Comparison of ENCODE assay signal across 14 cellular contexts in the genomic region with DNA sequence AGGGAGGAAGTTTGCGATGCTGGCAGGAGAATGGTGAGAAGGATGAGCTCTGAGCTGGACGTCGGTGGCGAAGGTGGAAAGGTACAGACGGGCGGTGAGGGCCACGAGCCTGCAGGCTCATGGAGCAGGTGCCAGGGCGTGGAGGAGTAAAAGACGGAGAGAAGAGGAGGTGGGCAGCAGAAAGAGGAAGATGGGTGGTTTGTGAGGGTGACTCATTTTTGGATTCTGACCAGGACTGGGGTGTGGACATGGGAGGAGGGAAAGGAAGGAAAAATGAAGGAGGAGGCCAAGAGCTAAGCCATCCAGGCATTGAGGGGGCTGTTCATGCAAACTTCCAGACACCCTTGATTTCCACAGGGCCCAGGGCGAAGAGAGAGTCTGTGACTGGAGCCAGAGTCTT. TPM values are rescaled to one million over a fixed set of nuclear protein-coding genes. Genes with fewer than 3 reads are reported as not detected.
A peak's percentile ranks its signal among the peaks of the same experiment; 100 is the strongest.
DNase-seq lines count a peak whose midpoint lies in the region; ATAC-seq, FAIRE-seq and TF ChIP-seq lines count a peak whose summit lies in the region.
"Had no signal": no experiment of that assay in that cellular context is flagged by ENCODE, and none has a peak within 500 bp of the region (broad histone marks: within the 10 kb centered on the region; RNA-seq: fewer than 3 reads in every experiment).

No MANE protein-coding gene starts in this region.

- no peak overlapping the region for H3K27ac ChIP-seq in CD4-positive, alpha-beta memory T cell (ENCODE audit: low read depth, low read length)
- no peak overlapping the region for H3K27ac ChIP-seq in small intestine (ENCODE audit: low read depth in 1 of 2, low read length in 1 of 2)
- H3K27ac ChIP-seq: colonic mucosa, KMS-11, Peyer's patch had no signal

- no peaks in the 10 kb centered on the region for H3K9me3 ChIP-seq in CD4-positive, alpha-beta memory T cell (ENCODE audit: control insufficient read depth in 1 of 2, low read length in 2 of 2)
- no peaks in the 10 kb centered on the region for H3K9me3 ChIP-seq in small intestine (ENCODE audit: control insufficient read depth, low read depth)
- H3K9me3 ChIP-seq: colonic mucosa, HAP-1, Peyer's patch had no signal

- ATAC-seq in HG02588 (IDR thresholded peaks at IDR 0.05; ENCODE audit: unreplicated experiment), result no peak
- ATAC-seq in GM19328 (IDR thresholded peaks at IDR 0.05; ENCODE audit: unreplicated experiment), result no peak

- no peaks in the 10 kb centered on the region for H3K9me3 Mint-ChIP-seq in CD4-positive, alpha-beta memory T cell
- H3K9me3 Mint-ChIP-seq in brain, result no peaks in the 10 kb centered on the region
- no peaks in the 10 kb centered on the region for H3K9me3 Mint-ChIP-seq in neural crest cell
- H3K9me3 Mint-ChIP-seq: activated T-helper 1 cell treated with anti-CD3 and anti-CD28 coated beads, Interleukin-12 subunit alpha, Interleukin-12 subunit beta, Interleukin-2, Interleukin-4 antibody, amounts not matched to agents 30 ng/mL and 10 ng/mL and 1 ng/mL, durations not matched to agents 14 hours and 24 hours and 36 hours had no signal

- in situ Hi-C loops in KBM-7 (cut with MboI; ENCODE audit: low pct_unique_long_range_greater_than_20kb, low sequenced_read_pairs), result no loop called here

- 87 to 89% (median 87%) methylated on average over 10 of the region's 10 CpGs for WGBS in small intestine, 3 donors

- H3K4me3 ChIP-seq in CD4-positive, alpha-beta memory T cell (ENCODE audit: low read length in 2 of 2), result no peak overlapping the region
- no peak overlapping the region for H3K4me3 ChIP-seq in small intestine (ENCODE audit: low read depth in 1 of 2, low read length in 2 of 2)
- H3K4me3 ChIP-seq: colonic mucosa, HAP-1, Peyer's patch had no signal

- H3K36me3 Mint-ChIP-seq in CD4-positive, alpha-beta memory T cell, result peaks cover 29 to 40% of the 10 kb centered on the region in 2 donors
- peaks cover 26% of the 10 kb centered on the region for H3K36me3 Mint-ChIP-seq in brain
- H3K36me3 Mint-ChIP-seq in neural crest cell (ENCODE audit: low read depth), result no peaks in the 10 kb centered on the region

- no peaks in the 10 kb centered on the region for H3K27me3 ChIP-seq in CD4-positive, alpha-beta memory T cell (ENCODE audit: insufficient read depth, low read length)
- no peaks in the 10 kb centered on the region for H3K27me3 ChIP-seq in small intestine (ENCODE audit: control insufficient read depth in 2 of 2, insufficient read depth in 2 of 2, low read length in 2 of 2)
- H3K27me3 ChIP-seq: colonic mucosa, Peyer's patch had no signal

- H3K27me3 Mint-ChIP-seq in CD4-positive, alpha-beta memory T cell, result no peaks in the 10 kb centered on the region
- peaks cover 6% of the 10 kb centered on the region for H3K27me3 Mint-ChIP-seq in brain
- H3K27me3 Mint-ChIP-seq in neural crest cell (ENCODE audit: low read depth), result peaks cover 8% of the 10 kb centered on the region

- DNase-seq in CD4-positive, alpha-beta memory T cell, result no peak
- DNase-seq in KBM-7 (peak; percentile 23), neural crest cell (ENCODE audit: low read depth, low spot score) (no peak), small intestine (no peak)
- DNase-seq: colonic mucosa; nucleus accumbens; Peyer's patch; stimulated activated CD4-positive, alpha-beta T cell treated with anti-CD3 and anti-CD28 coated beads, Interleukin-15, amount 100 ng/mL, for 24 hours had no signal

- peak overlapping the region in 6 of 8 donors; percentile 19 to 55 (median 42) for H3K4me3 Mint-ChIP-seq in CD4-positive, alpha-beta memory T cell
- H3K4me3 Mint-ChIP-seq in brain, result peak overlapping the region in 1 of 5 experiments; percentile 64
- peak overlapping the region; percentile 69 for H3K4me3 Mint-ChIP-seq in neural crest cell

- CTCF ChIA-PET in CD4-positive, alpha-beta memory T cell (lab: Charles Lee; ENCODE audit: partially characterized antibody), result interaction anchor here (1.0 to 1.8 kb wide), 3 partner anchors 35 to 136 kb away, joined by 4 read pairs; a partner anchor contains a TSS

- no peak for FAIRE-seq in small intestine (lab: Jason Lieb, UNC)

- H3K4me1 Mint-ChIP-seq in CD4-positive, alpha-beta memory T cell, result peaks cover 22 to 52% (median 34%) of the 10 kb centered on the region in 4 donors
- H3K4me1 Mint-ChIP-seq in brain (peaks cover 29% of the 10 kb centered on the region), neural crest cell (peaks cover 16% of the 10 kb centered on the region)

- H3K36me3 ChIP-seq in CD4-positive, alpha-beta memory T cell (ENCODE audit: insufficient read depth, low read length), result no peaks in the 10 kb centered on the region
- H3K36me3 ChIP-seq in small intestine (ENCODE audit: control insufficient read depth in 2 of 2, insufficient read depth in 2 of 2, low read length in 2 of 2), result peaks cover 0 to 3% of the 10 kb centered on the region in 2 donors
- H3K36me3 ChIP-seq: colonic mucosa had no signal

- peak overlapping the region; percentile 19 to 94 (median 82) for H3K27ac Mint-ChIP-seq in CD4-positive, alpha-beta memory T cell
- H3K27ac Mint-ChIP-seq in brain (peak overlapping the region in 3 of 5 experiments; percentile 20 to 60 (median 55)), neural crest cell (ENCODE audit: unreplicated experiment) (no peak overlapping the region)
- H3K27ac Mint-ChIP-seq: activated T-helper 1 cell treated with anti-CD3 and anti-CD28 coated beads, Interleukin-12 subunit alpha, Interleukin-12 subunit beta, Interleukin-2, Interleukin-4 antibody, amounts not matched to agents 30 ng/mL and 10 ng/mL and 1 ng/mL, durations not matched to agents 14 hours and 24 hours and 36 hours had no signal

- H3K4me1 ChIP-seq in CD4-positive, alpha-beta memory T cell (ENCODE audit: insufficient read depth, low read length), result peaks cover 35% of the 10 kb centered on the region
- H3K4me1 ChIP-seq in small intestine (ENCODE audit: control insufficient read depth in 2 of 2, insufficient read depth in 1 of 2, low read depth in 1 of 2, low read length in 1 of 2), result no peaks in the 10 kb centered on the region

- TF ChIP-seq CTCF in brain (conservative IDR thresholded peaks at IDR 0.05) (no peak), neural crest cell (conservative IDR thresholded peaks at IDR 0.05) (no peak)

- POLR2A ChIA-PET in CD4-positive, alpha-beta memory T cell (lab: Charles Lee; ENCODE audit: partially characterized antibody), result interaction anchor here (1.4 to 1.9 kb wide), 3 partner anchors 74 to 135 kb away, joined by 4 to 6 read pairs (median 5); a partner anchor contains a TSS

- intact Hi-C loops in CD4-positive, alpha-beta memory T cell (cut with micrococcal nuclease), result no loop called here

RNA-seq across cellular contexts. Expression of a gene that starts 3.5 kb away (rescaled TPM):
- 10 to 100 TPM; 24.5 to 27.2 TPM for total RNA-seq in CD4-positive, alpha-beta memory T cell
- 10 to 100 TPM; 12.2 to 15.1 TPM for polyA plus RNA-seq in CD4-positive, alpha-beta memory T cell
- polyA plus RNA-seq in brain (ENCODE audit: insufficient read depth, low read depth, low replicate concordance) (9.4 TPM), small intestine (1 to 10 TPM; 3.1 to 6.9 (median 4.1) TPM)
- total RNA-seq in neural crest cell, result 7.3 and 7.7 TPM in 2 replicates

RNA-seq across cellular contexts. Expression of a gene that starts 4.3 kb away (rescaled TPM):
- total RNA-seq in CD4-positive, alpha-beta memory T cell, result under 1 TPM; 0.17 to 0.20 TPM
- not detected for polyA plus RNA-seq in CD4-positive, alpha-beta memory T cell
- polyA plus RNA-seq in brain (ENCODE audit: insufficient read depth, low read depth, low replicate concordance), result 0.10 TPM
- 0.16 and 0.35 TPM in 2 replicates for total RNA-seq in neural crest cell
- under 1 TPM in 1 of 3 donors, not detected in 2; 0.01 TPM for polyA plus RNA-seq in small intestine
- total RNA-seq: Peyer's patch had no signal

RNA-seq across cellular contexts. Expression of a gene that starts 26.0 kb away (rescaled TPM):
- 10 to 100 TPM; 28.1 to 31.7 TPM for total RNA-seq in CD4-positive, alpha-beta memory T cell
- polyA plus RNA-seq in CD4-positive, alpha-beta memory T cell, result 10 to 100 TPM; 13.3 to 18.5 TPM
- 133 TPM for polyA plus RNA-seq in brain (ENCODE audit: insufficient read depth, low read depth, low replicate concordance)
- total RNA-seq in neural crest cell, result not detected in 2 replicates
- polyA plus RNA-seq in small intestine, result 10 to 100 TPM in 1 of 3 donors, 1 to 10 TPM in 1, under 1 TPM in 1; 0.67 to 21.0 (median 2.2) TPM

RNA-seq across cellular contexts. Expression of a gene that starts 31.9 kb away (rescaled TPM):
- total RNA-seq in CD4-positive, alpha-beta memory T cell, result 10 to 100 TPM; 37.3 to 41.3 TPM
- 10 to 100 TPM in 1 of 2 donors, 1 to 10 TPM in 1; 8.9 to 15.5 TPM for polyA plus RNA-seq in CD4-positive, alpha-beta memory T cell
- 53.7 TPM for polyA plus RNA-seq in brain (ENCODE audit: insufficient read depth, low read depth, low replicate concordance)
- 54.7 and 56.1 TPM in 2 replicates for total RNA-seq in neural crest cell
- polyA plus RNA-seq in small intestine, result 10 to 100 TPM in 1 of 3 donors, 1 to 10 TPM in 2; 3.8 to 11.6 (median 4.2) TPM

RNA-seq across cellular contexts. Expression of a gene that starts 50.5 kb away (rescaled TPM):
- not detected for total RNA-seq in CD4-positive, alpha-beta memory T cell
- under 1 TPM in 1 of 2 donors, not detected in 1; 0.34 TPM for polyA plus RNA-seq in CD4-positive, alpha-beta memory T cell
- polyA plus RNA-seq in brain (ENCODE audit: insufficient read depth, low read depth, low replicate concordance) (1.2 TPM), small intestine (under 1 TPM in 2 of 3 donors, not detected in 1; 0.21 to 0.22 TPM)
- 0.93 and 1.1 TPM in 2 replicates for total RNA-seq in neural crest cell
